In the genomic region with DNA sequence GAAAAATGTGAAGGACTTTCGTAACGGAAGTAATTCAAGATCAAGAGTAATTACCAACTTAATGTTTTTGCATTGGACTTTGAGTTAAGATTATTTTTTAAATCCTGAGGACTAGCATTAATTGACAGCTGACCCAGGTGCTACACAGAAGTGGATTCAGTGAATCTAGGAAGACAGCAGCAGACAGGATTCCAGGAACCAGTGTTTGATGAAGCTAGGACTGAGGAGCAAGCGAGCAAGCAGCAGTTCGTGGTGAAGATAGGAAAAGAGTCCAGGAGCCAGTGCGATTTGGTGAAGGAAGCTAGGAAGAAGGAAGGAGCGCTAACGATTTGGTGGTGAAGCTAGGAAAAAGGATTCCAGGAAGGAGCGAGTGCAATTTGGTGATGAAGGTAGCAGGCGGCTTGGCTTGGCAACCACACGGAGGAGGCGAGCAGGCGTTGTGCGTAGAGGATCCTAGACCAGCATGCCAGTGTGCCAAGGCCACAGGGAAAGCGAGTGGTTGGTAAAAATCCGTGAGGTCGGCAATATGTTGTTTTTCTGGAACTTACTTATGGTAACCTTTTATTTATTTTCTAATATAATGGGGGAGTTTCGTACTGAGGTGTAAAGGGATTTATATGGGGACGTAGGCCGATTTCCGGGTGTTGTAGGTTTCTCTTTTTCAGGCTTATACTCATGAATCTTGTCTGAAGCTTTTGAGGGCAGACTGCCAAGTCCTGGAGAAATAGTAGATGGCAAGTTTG, we compare ENCODE assay signal across 8 cellular contexts. TPM values are rescaled to one million over a fixed set of nuclear protein-coding genes. Genes with fewer than 3 reads are reported as not detected.
DNase-seq lines count a peak whose midpoint lies in the region; ATAC-seq and TF ChIP-seq lines count a peak whose summit lies in the region.

No MANE protein-coding gene starts in this region.

- TF ChIP-seq CTCF in gastrocnemius medialis (IDR thresholded peaks at IDR 0.05 in 4 of 5, conservative IDR thresholded peaks at IDR 0.05 in 1 of 5) (no peak), GM13976 (IDR thresholded peaks at IDR 0.05; ENCODE audit: borderline replicate concordance, control extremely low read depth, extremely low read depth, insufficient read depth, missing control alignments) (no peak)

- peaks cover 20% of the 10 kb centered on the region for H3K36me3 Mint-ChIP-seq in activated CD4-positive, alpha-beta T cell treated with anti-CD3 and anti-CD28 coated beads, Interleukin-2, amount 10 ng/mL, durations not matched to agents 7 days and 5 days (ENCODE audit: low read depth)

- H3K4me1 Mint-ChIP-seq in activated CD4-positive, alpha-beta T cell treated with anti-CD3 and anti-CD28 coated beads, Interleukin-2, amount 10 ng/mL, durations not matched to agents 7 days and 5 days: peaks cover 33% of the 10 kb centered on the region

- H3K4me3 ChIP-seq in gastrocnemius medialis: peak overlapping the region; percentile 81 to 93 (median 91)

- in situ Hi-C loops in gastrocnemius medialis (cut with MboI; ENCODE audit: low sequenced_read_pairs in 4 of 4): loop anchor here in 1 of 4 donors (10.0 kb wide), 1 partner anchor 76 kb away; a partner anchor contains a TSS
- in situ Hi-C loops in GM13976 (cut with MboI; ENCODE audit: low sequenced_read_pairs, unreplicated experiment): no loop called here

- CTCF ChIA-PET in activated CD4-positive, alpha-beta T cell treated with anti-CD3 and anti-CD28 coated beads, Interleukin-2, amount 10 ng/mL, durations not matched to agents 7 days and 5 days (lab: Charles Lee): interaction anchor here (1.0 to 6.7 kb wide), 5 partner anchors 11 to 82 kb away, joined by 3 to 67 read pairs (median 5); no protein-coding TSS in a partner anchor

- no peaks in the 10 kb centered on the region for H3K9me3 ChIP-seq in gastrocnemius medialis

- POLR2A ChIA-PET in activated CD4-positive, alpha-beta T cell treated with anti-CD3 and anti-CD28 coated beads, Interleukin-2, amount 10 ng/mL, durations not matched to agents 7 days and 5 days (lab: Charles Lee): interaction anchor here (0.6 to 15.5 kb wide), 19 partner anchors 7 to 418 kb away, joined by 3 to 781 read pairs (median 5); a partner anchor contains a TSS

- H3K27ac Mint-ChIP-seq in activated CD4-positive, alpha-beta T cell treated with anti-CD3 and anti-CD28 coated beads, Interleukin-2, amount 10 ng/mL, durations not matched to agents 7 days and 5 days: no peak overlapping the region

- H3K27ac ChIP-seq in gastrocnemius medialis: peak overlapping the region; percentile 91 to 99 (median 94)

- DNase-seq in EL: peak; percentile 59
- peak; percentile 26 for DNase-seq in LoVo (ENCODE audit: low spot score)
- peak; percentile 51 for DNase-seq in activated CD4-positive, alpha-beta T cell treated with anti-CD3 and anti-CD28 coated beads, Interleukin-2, amount 10 ng/mL, durations not matched to agents 7 days and 5 days
- DNase-seq in cardiac septum (ENCODE audit: low spot score): peak; percentile 81
- no peak for DNase-seq in gastrocnemius medialis
- no peak for DNase-seq in dedifferentiated amniotic fluid mesenchymal stem cell (ENCODE audit: extremely low spot score)
- no peak for DNase-seq in GM13976 (ENCODE audit: low spot score)

- no peak overlapping the region for H3K4me3 Mint-ChIP-seq in activated CD4-positive, alpha-beta T cell treated with anti-CD3 and anti-CD28 coated beads, Interleukin-2, amount 10 ng/mL, durations not matched to agents 7 days and 5 days

- H3K36me3 ChIP-seq in gastrocnemius medialis: peaks cover 30 to 56% of the 10 kb centered on the region in 2 donors

- ATAC-seq in gastrocnemius medialis (no peak), HG03139 (IDR thresholded peaks at IDR 0.05; ENCODE audit: unreplicated experiment) (no peak)

- peak in 1 of 2 donors; percentile 48 for TF ChIP-seq POLR2A in gastrocnemius medialis (IDR thresholded peaks at IDR 0.05)

- H3K9me3 Mint-ChIP-seq in activated CD4-positive, alpha-beta T cell treated with anti-CD3 and anti-CD28 coated beads, Interleukin-2, amount 10 ng/mL, durations not matched to agents 7 days and 5 days: no peaks in the 10 kb centered on the region

- intact Hi-C loops in cardiac septum (cut with DNase I) (no loop called here), gastrocnemius medialis (cut with DNase I; ENCODE audit: low total_unique reads) (no loop called here)

- peaks cover 1% of the 10 kb centered on the region for H3K27me3 Mint-ChIP-seq in activated CD4-positive, alpha-beta T cell treated with anti-CD3 and anti-CD28 coated beads, Interleukin-2, amount 10 ng/mL, durations not matched to agents 7 days and 5 days

- no peaks in the 10 kb centered on the region for H3K27me3 ChIP-seq in gastrocnemius medialis

- peaks cover 30% of the 10 kb centered on the region in 2 donors for H3K4me1 ChIP-seq in gastrocnemius medialis

RNA-seq across cellular contexts. Expression of a gene that starts 1.6 kb away (rescaled TPM):
- total RNA-seq in activated CD4-positive, alpha-beta T cell treated with anti-CD3 and anti-CD28 coated beads, Interleukin-2, amount 10 ng/mL, durations not matched to agents 7 days and 5 days: 1,000 to 10,000 TPM; 7,183 to 8,252 TPM
- total RNA-seq in cardiac septum (9,850 TPM), gastrocnemius medialis (1,000 to 10,000 TPM in 3 of 4 donors, 100 to 1,000 TPM in 1; 874 to 6,745 (median 1,938) TPM)

RNA-seq across cellular contexts. Expression of a gene that starts 24.4 kb away (rescaled TPM):
- total RNA-seq in activated CD4-positive, alpha-beta T cell treated with anti-CD3 and anti-CD28 coated beads, Interleukin-2, amount 10 ng/mL, durations not matched to agents 7 days and 5 days: 10 to 100 TPM; 59.1 to 62.1 TPM
- total RNA-seq in cardiac septum (60.2 TPM), gastrocnemius medialis (100 to 1,000 TPM; 120 to 162 (median 133) TPM)

RNA-seq across cellular contexts. Expression of a gene that starts 57.7 kb away (rescaled TPM):
- 10 to 100 TPM; 80.2 to 92.5 TPM for total RNA-seq in activated CD4-positive, alpha-beta T cell treated with anti-CD3 and anti-CD28 coated beads, Interleukin-2, amount 10 ng/mL, durations not matched to agents 7 days and 5 days
- total RNA-seq in cardiac septum (148 TPM), gastrocnemius medialis (10 to 100 TPM; 18.5 to 56.6 (median 35.6) TPM)

Comparison
In these comparisons a context has a peak if more than half of its experiments do, and no peak if none do; other contexts are left out.
1. DNase-seq: peak in EL (single experiment), LoVo (single experiment), activated CD4-positive, alpha-beta T cell treated with anti-CD3 and anti-CD28 coated beads, Interleukin-2, amount 10 ng/mL, durations not matched to agents 7 days and 5 days (single experiment) and cardiac septum (single experiment); none in gastrocnemius medialis (0 of 2), dedifferentiated amniotic fluid mesenchymal stem cell (single experiment) and GM13976 (single experiment).